In the genomic region with DNA sequence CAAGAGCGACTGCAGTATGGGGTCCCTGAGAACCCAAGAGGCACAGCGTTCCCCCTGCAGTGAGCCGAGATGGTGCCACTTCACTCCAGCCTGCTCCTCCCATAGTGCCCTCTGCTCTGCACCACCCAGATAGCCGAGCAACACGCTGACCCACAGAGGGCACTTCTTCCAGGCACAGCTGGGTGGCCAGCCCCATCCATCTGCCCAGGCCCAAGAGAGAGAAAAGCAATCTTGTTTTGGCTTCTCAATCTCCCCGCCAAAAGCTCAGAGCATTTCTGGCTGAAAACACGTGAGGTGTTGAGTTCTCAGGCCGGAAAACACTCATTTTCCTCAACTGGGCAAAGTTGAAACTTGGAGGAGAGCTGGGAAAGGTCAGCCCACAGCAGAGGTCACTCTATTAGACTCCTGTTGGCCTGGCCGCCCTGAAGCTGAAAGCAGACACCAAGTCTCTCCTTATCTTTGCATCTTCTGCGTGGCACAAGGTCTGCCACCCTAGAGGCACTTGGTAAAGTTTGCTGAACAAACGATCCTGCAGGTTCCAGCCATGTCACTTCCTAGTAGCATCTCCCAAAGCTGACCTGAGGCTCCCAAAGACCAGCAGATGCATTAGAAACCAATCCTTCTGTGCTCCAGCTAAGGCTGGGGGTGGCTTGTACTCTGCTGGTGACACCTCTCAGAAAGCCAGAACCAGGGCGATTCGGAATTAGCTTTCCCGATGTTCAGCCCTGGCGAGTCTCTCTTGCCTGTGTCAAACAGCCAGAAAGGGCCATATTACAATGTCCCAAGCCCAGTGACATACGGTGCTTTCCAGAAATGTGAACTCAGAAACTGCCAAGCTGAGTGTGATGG, we compare ENCODE assay signal across 1 cellular context.
TF ChIP-seq lines count a peak whose summit lies in the region.

No MANE protein-coding gene starts in this region.

TF ChIP-seq in HepG2, 621 proteins besides CTCF, POLR2A, EP300 and RAD21:
- TF ChIP-seq HNRNPL (IDR thresholded peaks at IDR 0.05; ENCODE audit: low read depth, low read length) (0 out of 2 replicates have a peak, but pooled peaks have one; percentile 22), ZNF709 (CRISPR knock-in tag; IDR thresholded peaks at IDR 0.05) (no peak)
